Comparison of ENCODE assay signal across 29 cellular contexts in genomic region chr11:131204984-131205383, GRCh38.
"Had no signal": no experiment of that assay in that cellular context is flagged by ENCODE, and none has a peak within 500 bp of the region (broad histone marks: within the 10 kb centered on the region; RNA-seq: fewer than 3 reads in every experiment).

No MANE protein-coding gene starts in this region.

- H2AFZ ChIP-seq: hepatocyte had no signal

- H3K36me3 ChIP-seq: ascending aorta, brain microvascular endothelial cell, esophagus squamous epithelium, gastroesophageal sphincter, heart right ventricle had no signal

- H3K27me3 ChIP-seq: ascending aorta, brain microvascular endothelial cell, gastroesophageal sphincter had no signal

- DNase-seq: activated CD4-positive, alpha-beta memory T cell treated with anti-CD3 and anti-CD28 coated beads, Interleukin-2, amount 10 ng/mL, durations not matched to agents 7 days and 5 days; activated CD4-positive, alpha-beta T cell treated with anti-CD3 and anti-CD28 coated beads for 1 hour; activated CD4-positive, alpha-beta T cell treated with anti-CD3 and anti-CD28 coated beads for 4 hours; activated CD4-positive, alpha-beta T cell treated with anti-CD3 and anti-CD28 coated beads, Interleukin-2, amount 10 ng/mL, durations not matched to agents 7 days and 5 days; activated CD4-positive, alpha-beta T cell treated with anti-CD3 and anti-CD28 coated beads, Interleukin-2, amount 50 U/mL, for 4 hours; activated CD8-positive, alpha-beta memory T cell treated with anti-CD3 and anti-CD28 coated beads, Interleukin-2, amount 50 U/mL, for 48 hours; activated gamma-delta T cell; activated naive CD4-positive, alpha-beta T cell; activated naive CD4-positive, alpha-beta T cell treated with anti-CD3 and anti-CD28 coated beads, Interleukin-2, amount 10 ng/mL, durations not matched to agents 7 days and 5 days; activated naive CD8-positive, alpha-beta T cell treated with anti-CD3 and anti-CD28 coated beads, Interleukin-2, amount 10 ng/mL, durations not matched to agents 7 days and 5 days; activated T-cell treated with anti-CD3 and anti-CD28 coated beads for 4 hours; activated T-cell treated with anti-CD3 and anti-CD28 coated beads, Interleukin-2, amount 50 U/mL, for 24 hours; activated T-cell treated with anti-CD3 and anti-CD28 coated beads, Interleukin-2, amount 50 U/mL, for 72 hours; brain microvascular endothelial cell; cortex of kidney; dermis blood vessel endothelial cell; effector CD4-positive, alpha-beta T cell; effector memory CD8-positive, alpha-beta T cell; erythroblast; esophagus squamous epithelium; foreskin melanocyte; heart right ventricle; T-helper 2 cell had no signal

- ATAC-seq: activated naive CD4-positive, alpha-beta T cell treated with anti-CD3 and anti-CD28 coated beads, Interleukin-2, amount 50 U/mL, for 72 hours; activated T-cell treated with anti-CD3 and anti-CD28 coated beads, Interleukin-2, amount 50 U/mL, for 72 hours; effector memory CD8-positive, alpha-beta T cell; gastroesophageal sphincter; heart right ventricle had no signal

- H3K4me2 ChIP-seq: hepatocyte had no signal

- FAIRE-seq: bronchial epithelial cell, colon had no signal

- H3K27ac ChIP-seq: ascending aorta, brain microvascular endothelial cell, esophagus squamous epithelium, gastroesophageal sphincter, heart right ventricle, hepatocyte had no signal

- H3K79me2 ChIP-seq: hepatocyte had no signal

- H3K4me3 ChIP-seq: ascending aorta, esophagus squamous epithelium, gastroesophageal sphincter, heart right ventricle, hepatocyte had no signal

- H3K9me3 ChIP-seq: ascending aorta, esophagus squamous epithelium, gastroesophageal sphincter, heart right ventricle had no signal

- H3K4me1 ChIP-seq: ascending aorta, esophagus squamous epithelium, gastroesophageal sphincter, heart right ventricle had no signal
